In genomic region chr7:151833691-151834090, GRCh38 we compare ENCODE assay signal across 20 cellular contexts. TPM values are rescaled to one million over a fixed set of nuclear protein-coding genes. Genes with fewer than 3 reads are reported as not detected.
DNase-seq lines count a peak whose midpoint lies in the region; ATAC-seq, FAIRE-seq and TF ChIP-seq lines count a peak whose summit lies in the region.
"Had no signal": no experiment of that assay in that cellular context is flagged by ENCODE, and none has a peak within 500 bp of the region (broad histone marks: within the 10 kb centered on the region; RNA-seq: fewer than 3 reads in every experiment).

No MANE protein-coding gene starts in this region.

- H3K27ac ChIP-seq in heart left ventricle, result no peak overlapping the region
- H3K27ac ChIP-seq in kidney (ENCODE audit: low read depth in 2 of 2, low read length in 2 of 2), result no peak overlapping the region
- H3K27ac ChIP-seq: BLaER1, GM23248, SK-N-MC had no signal

- H3K4me1 ChIP-seq in heart left ventricle (peaks cover 0 to 18% (median 0%) of the 10 kb centered on the region in 12 donors), kidney (ENCODE audit: control insufficient read depth in 1 of 2, insufficient read depth in 1 of 2, low read depth in 1 of 2, low read length in 2 of 2) (peaks cover 0 to 3% of the 10 kb centered on the region in 2 donors)

- no peak overlapping the region for H3K9ac ChIP-seq in kidney (ENCODE audit: low read length in 2 of 2)
- H3K9ac ChIP-seq: BLaER1, GM23248 had no signal

- no peak for TF ChIP-seq POLR2A in heart left ventricle (IDR thresholded peaks at IDR 0.05)

- H3K27me3 ChIP-seq in heart left ventricle, result no peaks in the 10 kb centered on the region
- H3K27me3 ChIP-seq: BLaER1 had no signal

- DNase-seq in Right ventricle myocardium superior, result peak; percentile 30
- no peak for DNase-seq in heart left ventricle
- peak; percentile 90 for DNase-seq in NCI-H69 (lab: John Stamatoyannopoulos, UW)
- DNase-seq in cerebellar cortex (ENCODE audit: low spot score), result peak; percentile 65
- DNase-seq in posterior vena cava (ENCODE audit: low spot score), result peak; percentile 69
- no peak for DNase-seq in globus pallidus (ENCODE audit: low spot score)
- DNase-seq in kidney, result no peak
- DNase-seq: CD8-positive, alpha-beta T cell; DND-41; GDM1; GM23248; Kasumi-1; NCI-H187 treated with DMSO at 0.1 percent for 48 hours; NCI-H2171; NCI-H82 had no signal

- H3K36me3 ChIP-seq in heart left ventricle, result peaks cover 0 to 3% (median 0%) of the 10 kb centered on the region in 9 donors
- no peaks in the 10 kb centered on the region for H3K36me3 ChIP-seq in kidney (ENCODE audit: control insufficient read depth in 1 of 2, insufficient read depth in 2 of 2, low read length in 2 of 2)
- H3K36me3 ChIP-seq: BLaER1 had no signal

- TF ChIP-seq CTCF in heart left ventricle (IDR thresholded peaks at IDR 0.05) (no peak), kidney (IDR thresholded peaks at IDR 0.05; ENCODE audit: borderline replicate concordance, extremely low read depth, insufficient read depth) (no peak)

- ATAC-seq in Right ventricle myocardium superior (ENCODE audit: poor library complexity), result no peak
- ATAC-seq in heart left ventricle, result no peak
- no peak for ATAC-seq in HG03469 (IDR thresholded peaks at IDR 0.05; ENCODE audit: unreplicated experiment)
- ATAC-seq: CD8-positive, alpha-beta T cell; GM12878 had no signal

- WGBS in heart left ventricle, 4 donors, result 83 to 89% (median 85%) methylated on average over 7 of the region's 7 CpGs

- H3K4me3 ChIP-seq in heart left ventricle (no peak overlapping the region), kidney (ENCODE audit: low read length in 2 of 2) (no peak overlapping the region)
- H3K4me3 ChIP-seq: BLaER1, GM12878, GM23248, SK-N-MC had no signal

- intact Hi-C loops in Right ventricle myocardium superior (cut with DNase I), result no loop called here
- intact Hi-C loops in heart left ventricle (cut with DNase I), result no loop called here
- intact Hi-C loops in posterior vena cava (cut with DNase I), result no loop called here
- intact Hi-C loops in kidney (cut with DNase I), result no loop called here

- FAIRE-seq in kidney (lab: Jason Lieb, UNC), result no peak
- FAIRE-seq: D721Med, GM12878 had no signal

- no peaks in the 10 kb centered on the region for H3K9me3 ChIP-seq in heart left ventricle
- no peaks in the 10 kb centered on the region for H3K9me3 ChIP-seq in kidney (ENCODE audit: control insufficient read depth in 1 of 2, low read length in 2 of 2)
- H3K9me3 ChIP-seq: BLaER1 had no signal

RNA-seq across cellular contexts. Expression of gene PRKAG2, which starts 43.2 kb away (rescaled TPM):
- total RNA-seq in Right ventricle myocardium superior (120 TPM), heart left ventricle (100 to 1,000 TPM in 7 of 9 donors, 10 to 100 TPM in 2; 50.2 to 179 (median 108) TPM), posterior vena cava (10 to 100 TPM; 91.8 to 94.2 TPM), kidney (40.7 TPM)
- polyA plus RNA-seq in heart left ventricle (100 to 1,000 TPM in 1 of 2 donors, 10 to 100 TPM in 1; 61.3 to 119 TPM), kidney (ENCODE audit: insufficient read depth, low read depth, low replicate concordance) (40.9 TPM)

Comparison
In these comparisons a context has a peak if more than half of its experiments do, and no peak if none do; other contexts are left out.
1. DNase-seq: peak in Right ventricle myocardium superior (single experiment), NCI-H69 (single experiment), cerebellar cortex (single experiment) and posterior vena cava (single experiment); none in heart left ventricle (0 of 5), globus pallidus (single experiment) and kidney (single experiment).